Comparison of ENCODE assay signal across 8 cellular contexts in genomic region chrX:53320543-53321215, GRCh38. TPM values are rescaled to one million over a fixed set of nuclear protein-coding genes. Genes with fewer than 3 reads are reported as not detected.
DNase-seq lines count a peak whose midpoint lies in the region; ATAC-seq, FAIRE-seq and TF ChIP-seq lines count a peak whose summit lies in the region.

No MANE protein-coding gene starts in this region.

- H3K27ac ChIP-seq in WERI-Rb-1 (no peak overlapping the region), pancreas (no peak overlapping the region)

- H3K4me1 ChIP-seq in pancreas = no peaks in the 10 kb centered on the region

- H3K27me3 ChIP-seq in WERI-Rb-1 (ENCODE audit: insufficient read depth, low read depth, severe bottlenecking) (peaks cover 73% of the 10 kb centered on the region), pancreas (peaks cover 0 to 15% (median 0%) of the 10 kb centered on the region in 4 donors)

- WGBS in pancreas, 2 donors = 0 to 3% methylated on average over 62 to 71 of the region's 71 CpGs

- no peak for DNase-seq in GM12864 (ENCODE audit: low read depth)
- DNase-seq in WERI-Rb-1 = no peak
- no peak for DNase-seq in fibroblast of pulmonary artery (ENCODE audit: low read depth)
- peak in 4 of 6 donors; percentile 15 to 76 (median 54) for DNase-seq in pancreas
- DNase-seq in NCI-H2029 (lab: John Stamatoyannopoulos, UW) = no peak
- DNase-seq in erythroblast (lab: John Stamatoyannopoulos, UW) = no peak
- DNase-seq in NK-92 treated with Interleukin-12 subunit alpha and Interleukin-12 subunit beta, amount 100 ng/mL, for 24 hours (lab: John Stamatoyannopoulos, UW) = no peak

- peak; percentile 28 to 47 (median 38) for ATAC-seq in pancreas
- ATAC-seq in HG02885 (IDR thresholded peaks at IDR 0.05; ENCODE audit: poor library complexity, unreplicated experiment) = no peak

- H3K36me3 ChIP-seq in WERI-Rb-1 = no peaks in the 10 kb centered on the region
- H3K36me3 ChIP-seq in pancreas = no peaks in the 10 kb centered on the region

- intact Hi-C loops in pancreas (cut with DNase I) = no loop called here

- TF ChIP-seq CTCF in GM12864 (IDR thresholded peaks at IDR 0.05; ENCODE audit: low read depth, low read length, missing control alignments) (no peak), WERI-Rb-1 (IDR thresholded peaks at IDR 0.05; ENCODE audit: low read depth, low read length) (no peak), fibroblast of pulmonary artery (IDR thresholded peaks at IDR 0.05; ENCODE audit: low read length, missing control alignments) (no peak), pancreas (IDR thresholded peaks at IDR 0.05) (no peak)

- H3K9me3 ChIP-seq in WERI-Rb-1 (ENCODE audit: severe bottlenecking) = no peaks in the 10 kb centered on the region
- H3K9me3 ChIP-seq in pancreas = no peaks in the 10 kb centered on the region

- FAIRE-seq in pancreas (lab: Jason Lieb, UNC) = no peak

- no peak for TF ChIP-seq POLR2A in erythroblast (IDR thresholded peaks at IDR 0.05; ENCODE audit: low read length)

- H3K4me3 ChIP-seq in GM12864 (ENCODE audit: low read depth, low read length) (peak overlapping the region; percentile 27), WERI-Rb-1 (ENCODE audit: low read depth, low read length) (peak overlapping the region; percentile 48), fibroblast of pulmonary artery (replicated peaks; ENCODE audit: low read depth, low read length) (peak overlapping the region; percentile 53), pancreas (peak overlapping the region; percentile 38 to 65 (median 44))

RNA-seq across cellular contexts. Expression of gene IQSEC2, which starts 39.3 kb away (rescaled TPM):
- 10 to 100 TPM in 2 of 6 donors, 1 to 10 TPM in 4; 7.5 to 12.5 (median 8.8) TPM for total RNA-seq in pancreas
- polyA plus RNA-seq in pancreas = 10 to 100 TPM; 10.2 to 13.2 TPM

Comparison
In these comparisons a context has a peak if more than half of its experiments do, and no peak if none do; other contexts are left out.
1. DNase-seq: peak in pancreas (4 of 6); none in GM12864 (single experiment), WERI-Rb-1 (single experiment), fibroblast of pulmonary artery (single experiment), NCI-H2029 (single experiment), erythroblast (0 of 2) and NK-92 treated with Interleukin-12 subunit alpha and Interleukin-12 subunit beta, amount 100 ng/mL, for 24 hours (single experiment).
2. Peak in every context shown above with its lines, with median percentiles within 50 percentile points of each other: H3K4me3 ChIP-seq.